ENCODE assay signal across 24 cellular contexts in genomic region chr18:49744395-49744987, GRCh38.
DNase-seq lines count a peak whose midpoint lies in the region; ATAC-seq, FAIRE-seq and TF ChIP-seq lines count a peak whose summit lies in the region.
"Had no signal": no experiment of that assay in that cellular context is flagged by ENCODE, and none has a peak within 500 bp of the region (broad histone marks: within the 10 kb centered on the region; RNA-seq: fewer than 3 reads in every experiment).

No MANE protein-coding gene starts in this region.

- BruUV-seq in K562 (replicated peaks; lab: Mats Ljungman, UMichigan), result no TSS peak

- no peak overlapping the region for H3K27ac ChIP-seq in K562 (ENCODE audit: extremely low read depth, low read depth, low read length)
- H3K27ac ChIP-seq: SJSA1 had no signal

- 1% methylated on average over 7 of the region's 7 CpGs for WGBS in K562 (ENCODE audit: insufficient coverage, low coverage, missing lambda C conversion rate)

- DNase-seq in Ammon's horn (ENCODE audit: low spot score) (peak; percentile 51), DMS79 (lab: John Stamatoyannopoulos, UW) (peak; percentile 34), NCI-H2171 (lab: John Stamatoyannopoulos, UW) (peak; percentile 62), K562 (ENCODE audit: extremely low read depth in 1 of 4, low spot score in 3 of 4) (no peak), NAMALWA (ENCODE audit: low spot score) (no peak), immature natural killer cell (no peak), ecto neural progenitor cell (ENCODE audit: low spot score) (no peak)
- DNase-seq: ACHN, Calu3, NCI-H1092 treated with DMSO at 0.1 percent for 48 hours, NCI-H1436, NCI-H187 treated with DMSO at 0.1 percent for 48 hours, NCI-H2227 treated with DMSO at 0.1 percent for 48 hours, NCI-H510A, Right ventricle myocardium superior, RPMI8226, T-helper 2 cell had no signal

- no peak for TF ChIP-seq CTCF in K562 (IDR thresholded peaks at IDR 0.05 in 2 of 3, conservative IDR thresholded peaks at IDR 0.05 in 1 of 3; ENCODE audit: insufficient read depth in 2 of 3, low read depth in 1 of 3, low read length in 3 of 3)

- no peak overlapping the region for H3K4me3 Mint-ChIP-seq in immature natural killer cell
- H3K4me3 Mint-ChIP-seq: IgD-negative memory B cell had no signal

- in situ Hi-C loops in K562 (cut with MboI), result no loop called here

- H3K27me3 Mint-ChIP-seq in immature natural killer cell (ENCODE audit: low read depth in 3 of 3), result peaks cover 3 to 12% (median 4%) of the 10 kb centered on the region in 3 donors

- no peaks in the 10 kb centered on the region for H3K4me1 ChIP-seq in K562 (replicated peaks in 1 of 2; ENCODE audit: control insufficient read depth in 2 of 2, insufficient read depth in 2 of 2, low read length in 2 of 2)

- peaks cover 0 to 12% of the 10 kb centered on the region in 2 experiments; a peak in 3 of 5 replicates for H3K27me3 ChIP-seq in K562 (ENCODE audit: control insufficient read depth in 2 of 2, insufficient read depth in 2 of 2, low read length in 2 of 2)
- H3K27me3 ChIP-seq: SJSA1 had no signal

- H3K9me3 Mint-ChIP-seq in immature natural killer cell, result peaks cover 0 to 6% (median 0%) of the 10 kb centered on the region in 6 donors
- H3K9me3 Mint-ChIP-seq: IgD-negative memory B cell had no signal

- no peak overlapping the region for H3K4me2 ChIP-seq in K562 (ENCODE audit: insufficient read depth, low read length)

- no peak overlapping the region for H3K9ac ChIP-seq in K562 (ENCODE audit: insufficient read depth in 1 of 2, low read depth in 2 of 2, low read length in 2 of 2)

- H2AFZ ChIP-seq in K562 (ENCODE audit: low read depth, low read length), result no peak overlapping the region

- no peak overlapping the region for H3K27ac Mint-ChIP-seq in immature natural killer cell
- H3K27ac Mint-ChIP-seq: IgD-negative memory B cell had no signal

- TF ChIP-seq POLR2A in K562 (conservative IDR thresholded peaks at IDR 0.05), result no peak

- CTCF ChIA-PET in K562 (lab: Yijun Ruan, JAX; ENCODE audit: low intra/inter-chr PET ratio), result no interaction called here

- no peaks in the 10 kb centered on the region for H3K79me2 ChIP-seq in K562 (ENCODE audit: control insufficient read depth, insufficient read depth, low read length)

- H4K20me1 ChIP-seq in K562 (replicated peaks; ENCODE audit: control insufficient read depth, insufficient read depth, low read length), result no peaks in the 10 kb centered on the region

- H3K9me1 ChIP-seq in K562 (ENCODE audit: control insufficient read depth, insufficient read depth, low read length), result no peaks in the 10 kb centered on the region

- TF ChIP-seq EP300 in K562 (IDR thresholded peaks at IDR 0.05; ENCODE audit: low read length), result no peak; the same call in 1 of the 2 replicates

- TF ChIP-seq RAD21 in K562 (CRISPR knock-in tag; conservative IDR thresholded peaks at IDR 0.05 in 1 of 2, IDR thresholded peaks at IDR 0.05 in 1 of 2), result no peak

- no peaks in the 10 kb centered on the region for H3K36me3 Mint-ChIP-seq in immature natural killer cell
- H3K36me3 Mint-ChIP-seq: IgD-negative memory B cell had no signal

- H3K9me3 ChIP-seq in K562 (replicated peaks; ENCODE audit: control insufficient read depth, insufficient read depth, low read depth, low read length), result no peaks in the 10 kb centered on the region
- H3K9me3 ChIP-seq: SJSA1 had no signal

- no peaks in the 10 kb centered on the region for H3K4me1 Mint-ChIP-seq in immature natural killer cell

- POLR2A ChIA-PET in K562 (lab: Yijun Ruan, JAX), result interaction anchor here (0.5 kb wide), 1 partner anchor 1519 kb away, joined by 3 read pairs; no protein-coding TSS in a partner anchor

- intact Hi-C loops in K562 (cut with micrococcal nuclease), result no loop called here

- no peaks in the 10 kb centered on the region for H3K36me3 ChIP-seq in K562 (ENCODE audit: control insufficient read depth, insufficient read depth, low read length)
- H3K36me3 ChIP-seq: SJSA1 had no signal

- H3K4me3 ChIP-seq in K562, result no peak overlapping the region
- H3K4me3 ChIP-seq: GM12878, SJSA1 had no signal

- no peak for FAIRE-seq in K562 (lab: Jason Lieb, UNC)
- FAIRE-seq: G401.6, GM12878, GM19239, H54 had no signal

- ATAC-seq in K562 (no peak), HG03571 (IDR thresholded peaks at IDR 0.05; ENCODE audit: unreplicated experiment) (no peak)
- ATAC-seq: GM12878 had no signal

TF ChIP-seq in K562, 482 proteins besides CTCF, POLR2A, EP300 and RAD21 (continues in another document):
- TF ChIP-seq ATF2 (CRISPR knock-in tag; IDR thresholded peaks at IDR 0.05) (no peak), NR2C1 (IDR thresholded peaks at IDR 0.05) (no peak), NR2C1 (tag; IDR thresholded peaks at IDR 0.05) (no peak), ZBTB33 (CRISPR knock-in tag; IDR thresholded peaks at IDR 0.05) (no peak), HDAC3 (IDR thresholded peaks at IDR 0.05; ENCODE audit: borderline replicate concordance, partially characterized antibody) (no peak), BDP1 (IDR thresholded peaks at IDR 0.05; ENCODE audit: insufficient read depth, insufficient read length) (no peak), JUND (IDR thresholded peaks at IDR 0.05; ENCODE audit: borderline replicate concordance, low read depth, low read length) (peak; percentile 48; the same call in 1 of the 2 replicates), JUND (tag; IDR thresholded peaks at IDR 0.05; ENCODE audit: borderline replicate concordance, low read depth, low read length) (no peak), CBFA2T3 (IDR thresholded peaks at IDR 0.05) (no peak), FOXO4 (CRISPR knock-in tag; IDR thresholded peaks at IDR 0.05) (no peak), HDAC6 (IDR thresholded peaks at IDR 0.05; ENCODE audit: low read depth, low read length) (no peak), CTCFL (IDR thresholded peaks at IDR 0.05; ENCODE audit: borderline replicate concordance, insufficient read depth, low read depth, low read length, poor library complexity, severe bottlenecking) (no peak), MAX (CRISPR knock-in tag; IDR thresholded peaks at IDR 0.05) (no peak), SMARCA5 (IDR thresholded peaks at IDR 0.05) (no peak), CEBPG (CRISPR knock-in tag; IDR thresholded peaks at IDR 0.05) (peak; percentile 55; the same call in 1 of the 2 replicates), CEBPG (tag; conservative IDR thresholded peaks at IDR 0.05 in 1 of 2, IDR thresholded peaks at IDR 0.05 in 1 of 2) (peak; percentile 76 to 92), STAT5A (IDR thresholded peaks at IDR 0.05; ENCODE audit: borderline replicate concordance, low read length) (no peak), KLF1 (tag; IDR thresholded peaks at IDR 0.05) (no peak)

Comparison
In these comparisons a context has a peak if more than half of its experiments do, and no peak if none do; other contexts are left out.
1. DNase-seq: peak in Ammon's horn (single experiment), DMS79 (single experiment) and NCI-H2171 (single experiment); none in K562 (0 of 4), NAMALWA (single experiment), immature natural killer cell (0 of 3) and ecto neural progenitor cell (single experiment).